In genomic region chr14:104301731-104302460, GRCh38 we compare ENCODE assay signal across 1 cellular context.
TF ChIP-seq lines count a peak whose summit lies in the region.

No MANE protein-coding gene starts in this region.

TF ChIP-seq in HepG2, 621 proteins besides CTCF, POLR2A, EP300 and RAD21 (continued from another document):
- TF ChIP-seq ARID4A (CRISPR knock-in tag; IDR thresholded peaks at IDR 0.05; ENCODE audit: borderline replicate concordance): no peak
- no peak for TF ChIP-seq MAFG (CRISPR knock-in tag; IDR thresholded peaks at IDR 0.05)
- TF ChIP-seq MNT (IDR thresholded peaks at IDR 0.05): peak; percentile 92
